ENCODE assay signal across 16 cellular contexts in the genomic region with DNA sequence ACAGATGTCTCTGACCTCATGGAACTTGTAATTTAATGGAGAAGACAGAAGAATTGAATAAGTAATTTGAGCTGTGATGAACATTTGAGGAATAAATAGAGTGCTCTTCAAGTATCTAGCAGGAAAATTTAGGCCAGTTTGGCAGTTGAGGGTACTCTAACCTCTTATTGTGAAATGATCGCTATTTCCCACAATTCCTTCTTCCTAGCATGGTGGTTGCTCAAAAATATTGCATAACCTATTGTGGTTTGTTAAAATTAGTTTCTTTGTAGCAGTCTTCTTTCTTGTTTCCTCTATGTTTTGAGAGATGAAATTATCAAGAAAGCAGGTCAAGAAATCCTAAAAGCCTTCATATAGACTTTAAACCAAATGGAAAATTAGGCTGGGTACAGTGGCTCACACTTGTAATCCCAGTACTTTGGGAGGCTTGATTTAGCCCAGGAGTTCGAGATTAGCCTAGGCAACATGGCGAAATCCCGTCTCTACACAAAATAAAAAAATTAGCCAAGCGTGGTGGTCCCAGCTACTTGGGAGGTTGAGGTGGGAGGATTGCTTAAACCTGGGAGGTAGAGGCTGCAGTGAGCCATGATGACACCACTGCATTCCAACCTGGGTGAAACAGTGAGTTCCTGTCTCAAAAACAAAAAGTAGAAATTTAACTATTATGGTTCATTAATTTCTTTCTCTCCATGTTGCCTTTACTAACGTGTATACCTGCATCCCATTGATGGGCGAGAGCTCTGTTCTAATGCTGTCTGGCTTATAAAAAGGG. TPM values are rescaled to one million over a fixed set of nuclear protein-coding genes. Genes with fewer than 3 reads are reported as not detected.
DNase-seq lines count a peak whose midpoint lies in the region.
"Had no signal": no experiment of that assay in that cellular context is flagged by ENCODE, and none has a peak within 500 bp of the region (broad histone marks: within the 10 kb centered on the region; RNA-seq: fewer than 3 reads in every experiment).

No MANE protein-coding gene starts in this region.

- no peak overlapping the region for H3K4me3 ChIP-seq in Jurkat, Clone E6-1 (ENCODE audit: low read length)
- H3K4me3 ChIP-seq: MG63 had no signal

- DNase-seq in AG08395 (ENCODE audit: low spot score) = peak; percentile 37
- peak; percentile 3 for DNase-seq in Jurkat, Clone E6-1 (ENCODE audit: low read depth, low spot score)
- peak; percentile 97 for DNase-seq in SIG-M5 treated with dmso at 0.1 percent for 504 hours (lab: John Stamatoyannopoulos, UW; ENCODE audit: unreplicated experiment)
- peak; percentile 72 for DNase-seq in iris pigment epithelial cell (ENCODE audit: low read depth)
- no peak for DNase-seq in activated CD4-positive, alpha-beta T cell treated with anti-CD3 and anti-CD28 coated beads, Interleukin-2, amount 50 U/mL, for 1 hour
- DNase-seq in central memory CD4-positive, alpha-beta T cell = no peak
- DNase-seq in DMS 273 (lab: John Stamatoyannopoulos, UW; ENCODE audit: unreplicated experiment) = no peak
- DNase-seq in activated T-cell treated with anti-CD3 and anti-CD28 coated beads, Interleukin-2, amount 50 U/mL, for 48 hours = no peak
- DNase-seq: activated CD8-positive, alpha-beta memory T cell treated with anti-CD3 and anti-CD28 coated beads, Interleukin-2, amount 10 ng/mL, durations not matched to agents 7 days and 5 days; activated naive CD4-positive, alpha-beta T cell; DMS 273 treated with DMSO at 0.1 percent for 48 hours; MG63; NCI-H2171; small intestine; stimulated activated naive CD8-positive, alpha-beta T cell treated with anti-CD3 and anti-CD28 coated beads, Interleukin-15, amount 100 ng/mL, for 72 hours; WERI-Rb-1 had no signal

RNA-seq across cellular contexts. Expression of a gene that starts 58.7 kb away (rescaled TPM):
- 1.7 TPM for polyA plus RNA-seq in Jurkat, Clone E6-1 (2012; ENCODE audit: insufficient read depth, insufficient read length)

RNA-seq across cellular contexts. Expression of a gene that starts 59.1 kb away (rescaled TPM):
- 35.5 TPM for polyA plus RNA-seq in Jurkat, Clone E6-1 (2012; ENCODE audit: insufficient read depth, insufficient read length)

RNA-seq across cellular contexts. Expression of a gene that starts 59.9 kb away (rescaled TPM):
- polyA plus RNA-seq in Jurkat, Clone E6-1 (2012; ENCODE audit: insufficient read depth, insufficient read length) = 104 TPM

Comparison
In these comparisons a context has a peak if more than half of its experiments do, and no peak if none do; other contexts are left out.
1. DNase-seq: peak in AG08395 (single experiment), Jurkat, Clone E6-1 (single experiment), SIG-M5 treated with dmso at 0.1 percent for 504 hours (single experiment) and iris pigment epithelial cell (single experiment); none in activated CD4-positive, alpha-beta T cell treated with anti-CD3 and anti-CD28 coated beads, Interleukin-2, amount 50 U/mL, for 1 hour (single experiment), central memory CD4-positive, alpha-beta T cell (single experiment), DMS 273 (single experiment) and activated T-cell treated with anti-CD3 and anti-CD28 coated beads, Interleukin-2, amount 50 U/mL, for 48 hours (0 of 2).